Comparison of ENCODE assay signal across 7 cellular contexts in the genomic region with DNA sequence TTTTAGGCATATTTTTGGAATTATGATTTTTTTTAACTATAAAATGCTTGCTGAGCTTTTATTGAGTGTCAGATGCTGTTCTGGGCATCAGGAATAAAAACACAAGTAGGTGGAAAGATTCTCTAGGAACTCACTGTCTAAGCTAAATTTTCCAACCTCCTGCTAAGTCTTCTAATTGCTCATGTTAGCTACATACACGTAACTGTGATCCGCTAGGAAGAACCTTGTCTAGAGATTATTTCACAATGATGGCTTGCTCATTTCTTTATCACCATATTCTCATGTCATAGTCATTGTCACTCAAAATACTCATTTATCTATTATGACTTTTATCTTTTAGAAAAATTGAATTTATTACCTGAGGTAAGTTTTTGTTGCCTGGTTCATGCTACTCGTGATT.
"Had no signal": no experiment of that assay in that cellular context is flagged by ENCODE, and none has a peak within 500 bp of the region (broad histone marks: within the 10 kb centered on the region; RNA-seq: fewer than 3 reads in every experiment).

No MANE protein-coding gene starts in this region.

- DNase-seq: GM23248, GOT3, H7, HFFc6 had no signal

- H3K9me3 ChIP-seq: HAP-1 had no signal

- H3K9ac ChIP-seq: GM23248 had no signal

- H3K36me3 ChIP-seq: HAP-1 had no signal

- H3K4me3 ChIP-seq: GM23248, HAP-1 had no signal

- ATAC-seq: HCT116, HepG2 had no signal

- H3K27ac ChIP-seq: GM23248 had no signal

- H2AFZ ChIP-seq: GM23248 had no signal
